21 cellular contexts compared by ENCODE assay signal in the genomic region with DNA sequence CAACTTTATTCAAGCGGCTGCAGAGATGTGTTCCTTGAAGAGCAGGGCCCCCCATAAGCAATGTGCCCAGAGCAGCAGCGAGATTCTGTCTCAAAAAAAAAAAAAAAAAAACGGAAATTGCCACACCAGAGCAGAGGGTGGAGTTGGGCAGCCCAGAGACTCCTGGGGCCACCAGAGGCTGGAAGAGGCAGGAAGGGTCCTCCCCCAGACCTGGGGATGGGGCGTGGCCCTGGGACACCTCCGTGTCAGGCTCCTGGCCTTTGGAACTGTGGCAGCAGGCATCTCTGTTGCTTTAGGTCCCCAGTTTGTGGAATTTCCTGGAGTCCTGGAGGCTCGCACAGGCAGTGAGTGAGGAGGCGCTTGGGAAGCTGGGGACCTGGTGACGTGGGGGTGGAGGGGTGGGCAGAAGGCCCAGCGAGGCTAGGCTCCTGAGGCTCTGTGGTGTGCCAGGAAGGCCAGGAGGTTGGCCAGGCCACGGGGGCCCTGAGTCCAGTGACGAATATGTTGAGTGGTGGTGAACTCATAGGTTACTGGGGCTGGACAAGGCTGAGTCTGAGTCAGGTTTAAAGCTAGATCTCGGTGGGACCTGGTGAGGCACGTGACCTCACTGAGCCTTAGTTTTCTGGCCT.
"Had no signal": no experiment of that assay in that cellular context is flagged by ENCODE, and none has a peak within 500 bp of the region (broad histone marks: within the 10 kb centered on the region; RNA-seq: fewer than 3 reads in every experiment).

No MANE protein-coding gene starts in this region.

- H3K4me3 ChIP-seq: gastrocnemius medialis, heart right ventricle, left ventricle myocardium inferior, ovary, testis, upper lobe of right lung had no signal

- H3K36me3 Mint-ChIP-seq: activated naive CD4-positive, alpha-beta T cell treated with anti-CD3 and anti-CD28 coated beads, Interleukin-2, amount 50 U/mL, for 72 hours; brain had no signal

- H3K9me3 ChIP-seq: gastrocnemius medialis, heart right ventricle, left ventricle myocardium inferior, ovary, testis, upper lobe of right lung had no signal

- ATAC-seq: activated naive CD4-positive, alpha-beta T cell treated with anti-CD3 and anti-CD28 coated beads, Interleukin-2, amount 50 U/mL, for 72 hours; effector memory CD8-positive, alpha-beta T cell; gastrocnemius medialis; upper lobe of right lung had no signal

- H3K27me3 ChIP-seq: gastrocnemius medialis, ovary, testis had no signal

- H3K27me3 Mint-ChIP-seq: dendritic cell treated with granulocyte-macrophage colony-stimulating factor and Interleukin-4, amounts not matched to agents 40 ng/mL and 50 ng/mL, for 4 days; stimulated activated naive CD8-positive, alpha-beta T cell treated with anti-CD3 and anti-CD28 coated beads, Interleukin-15, Interleukin-2, amounts not matched to agents 100 ng/mL and 50 ng/mL, for 24 hours had no signal

- DNase-seq: activated CD4-positive, alpha-beta T cell treated with anti-CD3 and anti-CD28 coated beads, Interleukin-2, amount 50 U/mL, for 1 hour; activated CD4-positive, CD25-positive, alpha-beta regulatory T cell; activated effector memory CD4-positive, alpha-beta T cell treated with Interleukin-2 at 50 U/mL for 16 hours; activated T-cell treated with anti-CD3 and anti-CD28 coated beads, Interleukin-2, amount 50 U/mL, for 1 hour; amniotic stem cell; effector memory CD8-positive, alpha-beta T cell; gastrocnemius medialis; heart right ventricle; left ventricle myocardium inferior; nephron progenitor cell; ovary; retina; stimulated activated CD4-positive, alpha-beta T cell treated with anti-CD3 and anti-CD28 coated beads, Interleukin-15, amount 100 ng/mL, for 24 hours; stimulated activated CD4-positive, alpha-beta T cell treated with anti-CD3 and anti-CD28 coated beads, Interleukin-4, amount 100 ng/mL, for 24 hours; testis; upper lobe of right lung had no signal

- H3K27ac ChIP-seq: epithelial cell of prostate, gastrocnemius medialis, heart right ventricle, left ventricle myocardium inferior, ovary, testis, upper lobe of right lung had no signal

- H3K4me3 Mint-ChIP-seq: brain; dendritic cell treated with granulocyte-macrophage colony-stimulating factor and Interleukin-4, amounts not matched to agents 40 ng/mL and 50 ng/mL, for 4 days; effector memory CD8-positive, alpha-beta T cell; nephron progenitor cell; stimulated activated naive CD8-positive, alpha-beta T cell treated with anti-CD3 and anti-CD28 coated beads, Interleukin-15, Interleukin-2, amounts not matched to agents 100 ng/mL and 50 ng/mL, for 24 hours had no signal

- H3K27ac Mint-ChIP-seq: dendritic cell treated with granulocyte-macrophage colony-stimulating factor and Interleukin-4, amounts not matched to agents 40 ng/mL and 50 ng/mL, for 4 days; effector memory CD8-positive, alpha-beta T cell; nephron progenitor cell; stimulated activated naive CD8-positive, alpha-beta T cell treated with anti-CD3 and anti-CD28 coated beads, Interleukin-15, Interleukin-2, amounts not matched to agents 100 ng/mL and 50 ng/mL, for 24 hours had no signal

- H3K4me1 ChIP-seq: gastrocnemius medialis, heart right ventricle, left ventricle myocardium inferior, testis, upper lobe of right lung had no signal

- H3K9me3 Mint-ChIP-seq: activated naive CD4-positive, alpha-beta T cell treated with anti-CD3 and anti-CD28 coated beads, Interleukin-2, amount 50 U/mL, for 72 hours; dendritic cell treated with granulocyte-macrophage colony-stimulating factor and Interleukin-4, amounts not matched to agents 40 ng/mL and 50 ng/mL, for 4 days; effector memory CD8-positive, alpha-beta T cell; nephron progenitor cell; stimulated activated naive CD8-positive, alpha-beta T cell treated with anti-CD3 and anti-CD28 coated beads, Interleukin-15, Interleukin-2, amounts not matched to agents 100 ng/mL and 50 ng/mL, for 24 hours had no signal

- H3K36me3 ChIP-seq: gastrocnemius medialis, heart right ventricle, left ventricle myocardium inferior, ovary, upper lobe of right lung had no signal
